Comparison of ENCODE assay signal across 25 cellular contexts in genomic region chr5:143141652-143142051, GRCh38.
DNase-seq lines count a peak whose midpoint lies in the region; ATAC-seq, FAIRE-seq and TF ChIP-seq lines count a peak whose summit lies in the region.
"Had no signal": no experiment of that assay in that cellular context is flagged by ENCODE, and none has a peak within 500 bp of the region (broad histone marks: within the 10 kb centered on the region; RNA-seq: fewer than 3 reads in every experiment).

No MANE protein-coding gene starts in this region.

- ATAC-seq in K562 (no peak), gastrocnemius medialis (no peak), HG03354 (IDR thresholded peaks at IDR 0.05; ENCODE audit: poor library complexity, severe bottlenecking, unreplicated experiment) (no peak)
- ATAC-seq in activated CD8-positive, alpha-beta T cell treated with anti-CD3 and anti-CD28 coated beads, Interleukin-2, amount 10 ng/mL, durations not matched to agents 7 days and 5 days: no peak
- ATAC-seq: activated T-cell treated with anti-CD3 and anti-CD28 coated beads, Interleukin-2, amount 50 U/mL, for 72 hours had no signal

- intact Hi-C loops in K562 (cut with micrococcal nuclease) (no loop called here), gastrocnemius medialis (cut with DNase I; ENCODE audit: low total_unique reads) (loop anchor here (5.0 kb wide), 1 partner anchor 99 kb away; no protein-coding TSS in a partner anchor)

- peaks cover 3% of the 10 kb centered on the region for H3K4me1 Mint-ChIP-seq in activated CD8-positive, alpha-beta T cell treated with anti-CD3 and anti-CD28 coated beads, Interleukin-2, amount 10 ng/mL, durations not matched to agents 7 days and 5 days (ENCODE audit: low read depth)
- H3K4me1 Mint-ChIP-seq: activated naive CD4-positive, alpha-beta T cell treated with anti-CD3 and anti-CD28 coated beads, Interleukin-2, amount 10 ng/mL, durations not matched to agents 7 days and 5 days had no signal

- WGBS in K562 (ENCODE audit: insufficient coverage, low coverage, missing lambda C conversion rate): 64% methylated on average over 6 of the region's 6 CpGs

- no peaks in the 10 kb centered on the region for H3K36me3 ChIP-seq in K562 (ENCODE audit: control insufficient read depth, insufficient read depth, low read length)
- H3K36me3 ChIP-seq in gastrocnemius medialis: no peaks in the 10 kb centered on the region
- no peaks in the 10 kb centered on the region for H3K36me3 ChIP-seq in right atrium auricular region
- H3K36me3 ChIP-seq: sigmoid colon, suprapubic skin, uterus had no signal

- POLR2A ChIA-PET in RWPE1 (lab: Yijun Ruan, JAX; ENCODE audit: low non-redundant PET): no interaction called here
- POLR2A ChIA-PET in K562 (lab: Yijun Ruan, JAX): no interaction called here
- POLR2A ChIA-PET in activated CD8-positive, alpha-beta T cell treated with anti-CD3 and anti-CD28 coated beads, Interleukin-2, amount 10 ng/mL, durations not matched to agents 7 days and 5 days (lab: Charles Lee): no interaction called here

- CTCF ChIA-PET in RWPE1 (lab: Yijun Ruan, JAX): no interaction called here
- CTCF ChIA-PET in K562 (lab: Yijun Ruan, JAX; ENCODE audit: low intra/inter-chr PET ratio): no interaction called here
- CTCF ChIA-PET in activated CD8-positive, alpha-beta T cell treated with anti-CD3 and anti-CD28 coated beads, Interleukin-2, amount 10 ng/mL, durations not matched to agents 7 days and 5 days (lab: Charles Lee): no interaction called here

- DNase-seq in HT1080 (ENCODE audit: low read depth): peak; percentile 64
- no peak for DNase-seq in RWPE1 (ENCODE audit: low spot score)
- DNase-seq in K562 (ENCODE audit: extremely low read depth in 1 of 4, low spot score in 3 of 4): no peak
- DNase-seq in gastrocnemius medialis: no peak
- no peak for DNase-seq in kidney tubule cell (ENCODE audit: low spot score)
- DNase-seq in activated CD8-positive, alpha-beta T cell treated with anti-CD3 and anti-CD28 coated beads, Interleukin-2, amount 10 ng/mL, durations not matched to agents 7 days and 5 days: no peak
- no peak for DNase-seq in right atrium auricular region (ENCODE audit: low spot score)
- DNase-seq: activated CD4-positive, alpha-beta T cell treated with anti-CD3 and anti-CD28 coated beads, Interleukin-2, amount 10 ng/mL, durations not matched to agents 7 days and 5 days; activated naive CD4-positive, alpha-beta T cell treated with anti-CD3 and anti-CD28 coated beads, Interleukin-2, amount 10 ng/mL, durations not matched to agents 7 days and 5 days; activated T-cell treated with anti-CD3 and anti-CD28 coated beads, Interleukin-2, amount 50 U/mL, for 72 hours; foreskin fibroblast; NCI-H1048; NCI-H1694; NCI-H524 treated with DMSO at 0.1 percent for 48 hours; NK-92 treated with Interleukin-12 subunit alpha and Interleukin-12 subunit beta, amount 100 ng/mL, for 24 hours; sigmoid colon; stimulated activated CD4-positive, alpha-beta T cell treated with anti-CD3 and anti-CD28 coated beads, Interleukin-15, amount 100 ng/mL, for 24 hours; stimulated activated naive CD4-positive, alpha-beta T cell; uterus had no signal

- H4K20me1 ChIP-seq in K562 (replicated peaks; ENCODE audit: control insufficient read depth, insufficient read depth, low read length): no peaks in the 10 kb centered on the region

- H3K27me3 ChIP-seq in K562 (ENCODE audit: control insufficient read depth in 2 of 2, insufficient read depth in 2 of 2, low read length in 2 of 2) (no peaks in the 10 kb centered on the region), gastrocnemius medialis (no peaks in the 10 kb centered on the region), right atrium auricular region (no peaks in the 10 kb centered on the region)
- H3K27me3 ChIP-seq: sigmoid colon, suprapubic skin, uterus had no signal

- no peak for TF ChIP-seq EP300 in K562 (IDR thresholded peaks at IDR 0.05; ENCODE audit: low read length)

- no peak for TF ChIP-seq RAD21 in K562 (CRISPR knock-in tag; conservative IDR thresholded peaks at IDR 0.05 in 1 of 2, IDR thresholded peaks at IDR 0.05 in 1 of 2)

- H3K79me2 ChIP-seq in K562 (ENCODE audit: control insufficient read depth, insufficient read depth, low read length): no peaks in the 10 kb centered on the region

- no peak overlapping the region for H2AFZ ChIP-seq in K562 (ENCODE audit: low read depth, low read length)

- no peaks in the 10 kb centered on the region for H3K36me3 Mint-ChIP-seq in activated CD8-positive, alpha-beta T cell treated with anti-CD3 and anti-CD28 coated beads, Interleukin-2, amount 10 ng/mL, durations not matched to agents 7 days and 5 days (ENCODE audit: low read depth)
- H3K36me3 Mint-ChIP-seq: activated naive CD4-positive, alpha-beta T cell treated with anti-CD3 and anti-CD28 coated beads, Interleukin-2, amount 10 ng/mL, durations not matched to agents 7 days and 5 days had no signal

- H3K9me3 ChIP-seq in K562 (replicated peaks; ENCODE audit: control insufficient read depth, insufficient read depth, low read depth, low read length): no peaks in the 10 kb centered on the region
- H3K9me3 ChIP-seq in gastrocnemius medialis: no peaks in the 10 kb centered on the region
- H3K9me3 ChIP-seq in right atrium auricular region: no peaks in the 10 kb centered on the region
- H3K9me3 ChIP-seq: sigmoid colon, suprapubic skin, uterus had no signal

- H3K27ac ChIP-seq in RWPE1 (peak overlapping the region; percentile 93), K562 (ENCODE audit: extremely low read depth, low read depth, low read length) (no peak overlapping the region), gastrocnemius medialis (peak overlapping the region; percentile 90 to 97 (median 95)), right atrium auricular region (no peak overlapping the region)
- H3K27ac ChIP-seq: C4-2B had no signal

- TF ChIP-seq POLR2A in K562 (conservative IDR thresholded peaks at IDR 0.05) (no peak), gastrocnemius medialis (IDR thresholded peaks at IDR 0.05) (no peak)

- no peaks in the 10 kb centered on the region for H3K9me1 ChIP-seq in K562 (ENCODE audit: control insufficient read depth, insufficient read depth, low read length)

- no peak overlapping the region for H3K4me3 Mint-ChIP-seq in activated CD8-positive, alpha-beta T cell treated with anti-CD3 and anti-CD28 coated beads, Interleukin-2, amount 10 ng/mL, durations not matched to agents 7 days and 5 days
- H3K4me3 Mint-ChIP-seq: activated CD4-positive, alpha-beta T cell treated with anti-CD3 and anti-CD28 coated beads, Interleukin-2, amount 10 ng/mL, durations not matched to agents 7 days and 5 days; activated naive CD4-positive, alpha-beta T cell treated with anti-CD3 and anti-CD28 coated beads, Interleukin-2, amount 10 ng/mL, durations not matched to agents 7 days and 5 days; activated T-cell treated with anti-CD3 and anti-CD28 coated beads, Interleukin-2, amount 50 U/mL, for 72 hours; T-helper 1 cell treated with Interleukin-12 subunit alpha and Interleukin-12 subunit beta and Interleukin-4 antibody, amounts not matched to agents 30 μg/mL and 1 μg/mL, for 36 hours had no signal

- peaks cover 0 to 14% of the 10 kb centered on the region in 2 experiments; a peak in 3 of 5 replicates for H3K4me1 ChIP-seq in K562 (replicated peaks in 1 of 2; ENCODE audit: control insufficient read depth in 2 of 2, insufficient read depth in 2 of 2, low read length in 2 of 2)
- H3K4me1 ChIP-seq in gastrocnemius medialis: peaks cover 85 to 87% of the 10 kb centered on the region in 2 donors
- H3K4me1 ChIP-seq in right atrium auricular region: peaks cover 0 to 41% of the 10 kb centered on the region in 2 donors
- H3K4me1 ChIP-seq: uterus had no signal

- no peak overlapping the region for H3K4me3 ChIP-seq in K562
- H3K4me3 ChIP-seq in gastrocnemius medialis: no peak overlapping the region
- H3K4me3 ChIP-seq in right atrium auricular region: no peak overlapping the region
- H3K4me3 ChIP-seq: sigmoid colon, suprapubic skin, uterus had no signal

- in situ Hi-C loops in K562 (cut with MboI): no loop called here
- in situ Hi-C loops in gastrocnemius medialis (cut with MboI; ENCODE audit: low sequenced_read_pairs in 4 of 4): loop anchor here in 3 of 4 donors (5.0 to 25.0 kb wide), 4 partner anchors 84 to 246 kb away; no protein-coding TSS in a partner anchor

- no peaks in the 10 kb centered on the region for H3K27me3 Mint-ChIP-seq in activated CD8-positive, alpha-beta T cell treated with anti-CD3 and anti-CD28 coated beads, Interleukin-2, amount 10 ng/mL, durations not matched to agents 7 days and 5 days (ENCODE audit: low read depth)
- H3K27me3 Mint-ChIP-seq: activated CD4-positive, alpha-beta T cell treated with anti-CD3 and anti-CD28 coated beads, Interleukin-2, amount 10 ng/mL, durations not matched to agents 7 days and 5 days; activated naive CD4-positive, alpha-beta T cell treated with anti-CD3 and anti-CD28 coated beads, Interleukin-2, amount 10 ng/mL, durations not matched to agents 7 days and 5 days; progenitor cell of endocrine pancreas had no signal

- H3K9me3 Mint-ChIP-seq in activated CD8-positive, alpha-beta T cell treated with anti-CD3 and anti-CD28 coated beads, Interleukin-2, amount 10 ng/mL, durations not matched to agents 7 days and 5 days (ENCODE audit: insufficient read depth): no peaks in the 10 kb centered on the region
- H3K9me3 Mint-ChIP-seq: activated CD4-positive, alpha-beta T cell treated with anti-CD3 and anti-CD28 coated beads, Interleukin-2, amount 10 ng/mL, durations not matched to agents 7 days and 5 days; activated naive CD4-positive, alpha-beta T cell treated with anti-CD3 and anti-CD28 coated beads, Interleukin-2, amount 10 ng/mL, durations not matched to agents 7 days and 5 days; activated T-cell treated with anti-CD3 and anti-CD28 coated beads, Interleukin-2, amount 50 U/mL, for 72 hours; T-helper 1 cell treated with Interleukin-12 subunit alpha and Interleukin-12 subunit beta and Interleukin-4 antibody, amounts not matched to agents 30 μg/mL and 1 μg/mL, for 36 hours had no signal

- no peak overlapping the region for H3K9ac ChIP-seq in K562 (ENCODE audit: insufficient read depth in 1 of 2, low read depth in 2 of 2, low read length in 2 of 2)

- BruUV-seq in K562 (replicated peaks; lab: Mats Ljungman, UMichigan): no TSS peak

- FAIRE-seq in K562 (lab: Jason Lieb, UNC): no peak
- FAIRE-seq: colon had no signal

- H3K4me2 ChIP-seq in K562 (ENCODE audit: insufficient read depth, low read length): no peak overlapping the region

- no peak for TF ChIP-seq CTCF in RWPE1 (conservative IDR thresholded peaks at IDR 0.05; ENCODE audit: low read depth)
- TF ChIP-seq CTCF in K562 (IDR thresholded peaks at IDR 0.05 in 2 of 3, conservative IDR thresholded peaks at IDR 0.05 in 1 of 3; ENCODE audit: insufficient read depth in 2 of 3, low read depth in 1 of 3, low read length in 3 of 3): no peak
- no peak for TF ChIP-seq CTCF in gastrocnemius medialis (IDR thresholded peaks at IDR 0.05 in 4 of 5, conservative IDR thresholded peaks at IDR 0.05 in 1 of 5)
- no peak for TF ChIP-seq CTCF in right atrium auricular region (IDR thresholded peaks at IDR 0.05)

- no peak overlapping the region for H3K27ac Mint-ChIP-seq in activated CD8-positive, alpha-beta T cell treated with anti-CD3 and anti-CD28 coated beads, Interleukin-2, amount 10 ng/mL, durations not matched to agents 7 days and 5 days
- H3K27ac Mint-ChIP-seq: activated CD4-positive, alpha-beta T cell treated with anti-CD3 and anti-CD28 coated beads, Interleukin-2, amount 10 ng/mL, durations not matched to agents 7 days and 5 days; activated naive CD4-positive, alpha-beta T cell treated with anti-CD3 and anti-CD28 coated beads, Interleukin-2, amount 10 ng/mL, durations not matched to agents 7 days and 5 days; activated T-cell treated with anti-CD3 and anti-CD28 coated beads, Interleukin-2, amount 50 U/mL, for 72 hours; progenitor cell of endocrine pancreas; T-helper 1 cell treated with Interleukin-12 subunit alpha and Interleukin-12 subunit beta and Interleukin-4 antibody, amounts not matched to agents 30 μg/mL and 1 μg/mL, for 36 hours had no signal

Comparison
In these comparisons a context has a peak if more than half of its experiments do, and no peak if none do; other contexts are left out.
1. H3K27ac ChIP-seq: peak in RWPE1 (single experiment) and gastrocnemius medialis (4 of 4); none in K562 (single experiment) and right atrium auricular region (0 of 2).